In the genomic region with DNA sequence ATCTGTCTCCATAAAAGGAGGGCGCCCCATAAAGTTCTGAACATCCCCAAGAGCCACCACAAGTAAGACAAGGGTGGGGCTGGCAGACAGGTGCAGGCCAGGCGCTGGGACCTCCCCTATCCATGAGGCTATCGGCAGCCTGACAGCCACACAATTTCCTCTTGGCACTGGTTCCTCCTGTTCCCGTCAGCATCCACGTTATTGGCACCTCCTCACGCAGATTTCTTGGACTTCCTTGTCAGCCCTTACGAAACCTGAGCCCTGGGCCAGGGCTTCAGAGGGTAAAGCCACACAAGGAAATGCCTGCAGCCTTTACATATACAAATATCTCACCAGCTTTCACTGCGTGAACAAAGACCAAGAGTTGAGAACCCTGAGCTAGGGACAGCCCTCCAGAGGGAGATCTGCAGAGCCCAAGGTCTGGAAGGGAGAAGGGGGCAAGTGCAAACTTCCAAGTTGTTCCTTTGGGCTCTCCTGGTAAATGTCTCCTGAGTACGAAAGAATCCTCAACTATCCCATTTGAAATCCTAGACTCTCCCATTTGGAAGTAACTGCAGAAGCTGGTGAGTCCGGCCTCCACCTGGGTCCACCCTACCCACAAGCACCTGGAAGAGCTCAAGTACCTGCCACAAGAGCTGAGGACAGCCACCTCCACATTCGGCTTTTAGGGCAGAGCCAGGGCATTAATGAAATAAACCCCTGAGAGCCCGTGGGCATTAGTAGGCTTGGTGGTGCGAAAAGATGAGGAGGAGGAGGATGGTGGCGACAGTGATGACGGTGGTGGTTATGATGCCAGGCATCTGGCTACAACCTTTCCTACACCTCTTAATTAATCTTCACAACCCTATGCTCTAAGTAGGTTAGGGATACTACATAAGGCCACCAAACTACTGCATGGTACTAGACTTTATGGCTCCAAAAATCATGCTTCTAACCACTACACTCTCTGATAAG, we compare ENCODE assay signal across 1 cellular context.
TF ChIP-seq lines count a peak whose summit lies in the region.

No MANE protein-coding gene starts in this region.

TF ChIP-seq in IMR-90, 13 proteins besides CTCF, POLR2A, EP300 and RAD21 (continued from another document):
- TF ChIP-seq, protein P1, sequence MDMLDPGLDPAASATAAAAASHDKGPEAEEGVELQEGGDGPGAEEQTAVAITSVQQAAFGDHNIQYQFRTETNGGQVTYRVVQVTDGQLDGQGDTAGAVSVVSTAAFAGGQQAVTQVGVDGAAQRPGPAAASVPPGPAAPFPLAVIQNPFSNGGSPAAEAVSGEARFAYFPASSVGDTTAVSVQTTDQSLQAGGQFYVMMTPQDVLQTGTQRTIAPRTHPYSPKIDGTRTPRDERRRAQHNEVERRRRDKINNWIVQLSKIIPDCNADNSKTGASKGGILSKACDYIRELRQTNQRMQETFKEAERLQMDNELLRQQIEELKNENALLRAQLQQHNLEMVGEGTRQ (IDR thresholded peaks at IDR 0.05; ENCODE audit: low read depth, low read length): no peak
- TF ChIP-seq RCOR1 (IDR thresholded peaks at IDR 0.05; ENCODE audit: insufficient replicate concordance, low read length) (no peak), SMC3 (IDR thresholded peaks at IDR 0.05; ENCODE audit: low read depth, low read length) (no peak)
